ENCODE assay signal across 1 cellular context in the genomic region with DNA sequence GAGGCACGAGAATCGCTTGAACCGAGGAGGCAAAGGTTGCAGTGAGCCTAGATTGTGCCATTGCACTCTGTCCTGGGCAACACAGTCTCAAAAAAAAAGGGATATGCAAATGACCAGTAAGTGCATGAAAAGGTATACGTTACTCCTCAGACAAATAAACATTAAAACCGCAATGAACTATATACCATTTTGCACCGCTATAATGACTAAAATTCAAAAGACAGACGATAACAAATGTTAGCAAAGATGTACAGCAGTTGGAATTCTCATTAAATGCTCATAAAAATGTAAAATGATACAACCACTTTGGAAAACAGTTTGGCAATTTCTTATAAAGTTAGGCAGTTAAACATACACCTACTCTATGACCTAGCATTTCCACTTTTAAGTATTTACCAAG.
A peak's percentile ranks its signal among the peaks of the same experiment; 100 is the strongest.
TF ChIP-seq lines count a peak whose summit lies in the region.

No MANE protein-coding gene starts in this region.

TF ChIP-seq in HEK293, 187 proteins besides CTCF, POLR2A, EP300 and RAD21 (continued from another document and continues in another):
- TF ChIP-seq, protein P1, sequence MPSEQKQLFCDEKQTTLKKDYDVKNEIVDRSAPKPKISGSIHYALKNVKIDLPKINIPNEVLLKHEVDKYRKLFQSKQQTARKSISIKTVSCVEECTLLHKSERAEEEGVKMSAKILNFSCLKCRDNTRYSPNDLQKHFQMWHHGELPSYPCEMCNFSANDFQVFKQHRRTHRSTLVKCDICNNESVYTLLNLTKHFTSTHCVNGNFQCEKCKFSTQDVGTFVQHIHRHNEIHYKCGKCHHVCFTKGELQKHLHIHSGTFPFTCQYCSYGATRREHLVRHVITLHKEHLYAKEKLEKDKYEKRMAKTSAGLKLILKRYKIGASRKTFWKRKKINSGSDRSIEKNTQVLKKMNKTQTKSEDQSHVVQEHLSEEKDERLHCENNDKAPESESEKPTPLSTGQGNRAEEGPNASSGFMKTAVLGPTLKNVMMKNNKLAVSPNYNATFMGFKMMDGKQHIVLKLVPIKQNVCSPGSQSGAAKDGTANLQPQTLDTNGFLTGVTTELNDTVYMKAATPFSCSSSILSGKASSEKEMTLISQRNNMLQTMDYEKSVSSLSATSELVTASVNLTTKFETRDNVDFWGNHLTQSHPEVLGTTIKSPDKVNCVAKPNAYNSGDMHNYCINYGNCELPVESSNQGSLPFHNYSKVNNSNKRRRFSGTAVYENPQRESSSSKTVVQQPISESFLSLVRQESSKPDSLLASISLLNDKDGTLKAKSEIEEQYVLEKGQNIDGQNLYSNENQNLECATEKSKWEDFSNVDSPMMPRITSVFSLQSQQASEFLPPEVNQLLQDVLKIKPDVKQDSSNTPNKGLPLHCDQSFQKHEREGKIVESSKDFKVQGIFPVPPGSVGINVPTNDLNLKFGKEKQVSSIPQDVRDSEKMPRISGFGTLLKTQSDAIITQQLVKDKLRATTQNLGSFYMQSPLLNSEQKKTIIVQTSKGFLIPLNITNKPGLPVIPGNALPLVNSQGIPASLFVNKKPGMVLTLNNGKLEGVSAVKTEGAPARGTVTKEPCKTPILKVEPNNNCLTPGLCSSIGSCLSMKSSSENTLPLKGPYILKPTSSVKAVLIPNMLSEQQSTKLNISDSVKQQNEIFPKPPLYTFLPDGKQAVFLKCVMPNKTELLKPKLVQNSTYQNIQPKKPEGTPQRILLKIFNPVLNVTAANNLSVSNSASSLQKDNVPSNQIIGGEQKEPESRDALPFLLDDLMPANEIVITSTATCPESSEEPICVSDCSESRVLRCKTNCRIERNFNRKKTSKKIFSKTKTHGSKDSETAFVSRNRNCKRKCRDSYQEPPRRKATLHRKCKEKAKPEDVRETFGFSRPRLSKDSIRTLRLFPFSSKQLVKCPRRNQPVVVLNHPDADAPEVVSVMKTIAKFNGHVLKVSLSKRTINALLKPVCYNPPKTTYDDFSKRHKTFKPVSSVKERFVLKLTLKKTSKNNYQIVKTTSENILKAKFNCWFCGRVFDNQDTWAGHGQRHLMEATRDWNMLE (tag by site-specific recombination; conservative IDR thresholded peaks at IDR 0.05; ENCODE audit: low read depth) = no peak
- TF ChIP-seq, protein P2, sequence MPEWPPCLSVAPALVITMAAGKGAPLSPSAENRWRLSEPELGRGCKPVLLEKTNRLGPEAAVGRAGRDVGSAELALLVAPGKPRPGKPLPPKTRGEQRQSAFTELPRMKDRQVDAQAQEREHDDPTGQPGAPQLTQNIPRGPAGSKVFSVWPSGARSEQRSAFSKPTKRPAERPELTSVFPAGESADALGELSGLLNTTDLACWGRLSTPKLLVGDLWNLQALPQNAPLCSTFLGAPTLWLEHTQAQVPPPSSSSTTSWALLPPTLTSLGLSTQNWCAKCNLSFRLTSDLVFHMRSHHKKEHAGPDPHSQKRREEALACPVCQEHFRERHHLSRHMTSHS (tag by site-specific recombination; IDR thresholded peaks at IDR 0.05) = no peak
- TF ChIP-seq IKZF3 (tag by site-specific recombination; IDR thresholded peaks at IDR 0.05) = 0 out of 2 replicates have a peak, but pooled peaks have one; percentile 20
- TF ChIP-seq ZXDB (tag by site-specific recombination; IDR thresholded peaks at IDR 0.05) = peak; percentile 60; the same call in 1 of the 2 replicates
- TF ChIP-seq, protein P3, sequence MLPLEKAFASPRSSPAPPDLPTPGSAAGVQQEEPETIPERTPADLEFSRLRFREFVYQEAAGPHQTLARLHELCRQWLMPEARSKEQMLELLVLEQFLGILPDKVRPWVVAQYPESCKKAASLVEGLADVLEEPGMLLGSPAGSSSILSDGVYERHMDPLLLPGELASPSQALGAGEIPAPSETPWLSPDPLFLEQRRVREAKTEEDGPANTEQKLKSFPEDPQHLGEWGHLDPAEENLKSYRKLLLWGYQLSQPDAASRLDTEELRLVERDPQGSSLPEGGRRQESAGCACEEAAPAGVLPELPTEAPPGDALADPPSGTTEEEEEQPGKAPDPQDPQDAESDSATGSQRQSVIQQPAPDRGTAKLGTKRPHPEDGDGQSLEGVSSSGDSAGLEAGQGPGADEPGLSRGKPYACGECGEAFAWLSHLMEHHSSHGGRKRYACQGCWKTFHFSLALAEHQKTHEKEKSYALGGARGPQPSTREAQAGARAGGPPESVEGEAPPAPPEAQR (tag by site-specific recombination; IDR thresholded peaks at IDR 0.05) = no peak
- TF ChIP-seq ZNF169 (tag by site-specific recombination; IDR thresholded peaks at IDR 0.05) = no peak
- TF ChIP-seq PRDM1 (tag by site-specific recombination; IDR thresholded peaks at IDR 0.05) = no peak
- TF ChIP-seq ZNF830 (tag by site-specific recombination; IDR thresholded peaks at IDR 0.05; ENCODE audit: low read depth) = no peak
- no peak for TF ChIP-seq ZNF621 (tag by site-specific recombination; IDR thresholded peaks at IDR 0.05)
- no peak for TF ChIP-seq ZNF19 (tag by site-specific recombination; IDR thresholded peaks at IDR 0.05; ENCODE audit: low read depth)
- TF ChIP-seq KLF9 (tag by site-specific recombination; IDR thresholded peaks at IDR 0.05; ENCODE audit: low read depth) = no peak
- TF ChIP-seq, protein P4, sequence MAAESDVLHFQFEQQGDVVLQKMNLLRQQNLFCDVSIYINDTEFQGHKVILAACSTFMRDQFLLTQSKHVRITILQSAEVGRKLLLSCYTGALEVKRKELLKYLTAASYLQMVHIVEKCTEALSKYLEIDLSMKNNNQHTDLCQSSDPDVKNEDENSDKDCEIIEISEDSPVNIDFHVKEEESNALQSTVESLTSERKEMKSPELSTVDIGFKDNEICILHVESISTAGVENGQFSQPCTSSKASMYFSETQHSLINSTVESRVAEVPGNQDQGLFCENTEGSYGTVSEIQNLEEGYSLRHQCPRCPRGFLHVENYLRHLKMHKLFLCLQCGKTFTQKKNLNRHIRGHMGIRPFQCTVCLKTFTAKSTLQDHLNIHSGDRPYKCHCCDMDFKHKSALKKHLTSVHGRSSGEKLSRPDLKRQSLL (tag by site-specific recombination; IDR thresholded peaks at IDR 0.05) = no peak
- no peak for TF ChIP-seq ZNF248 (tag by site-specific recombination; IDR thresholded peaks at IDR 0.05)
- no peak for TF ChIP-seq YY2 (tag by site-specific recombination; IDR thresholded peaks at IDR 0.05)
- no peak for TF ChIP-seq ZNF302 (tag by site-specific recombination; IDR thresholded peaks at IDR 0.05; ENCODE audit: low read depth)
- no peak for TF ChIP-seq SCRT2 (tag by site-specific recombination; IDR thresholded peaks at IDR 0.05)
- TF ChIP-seq, protein P5, sequence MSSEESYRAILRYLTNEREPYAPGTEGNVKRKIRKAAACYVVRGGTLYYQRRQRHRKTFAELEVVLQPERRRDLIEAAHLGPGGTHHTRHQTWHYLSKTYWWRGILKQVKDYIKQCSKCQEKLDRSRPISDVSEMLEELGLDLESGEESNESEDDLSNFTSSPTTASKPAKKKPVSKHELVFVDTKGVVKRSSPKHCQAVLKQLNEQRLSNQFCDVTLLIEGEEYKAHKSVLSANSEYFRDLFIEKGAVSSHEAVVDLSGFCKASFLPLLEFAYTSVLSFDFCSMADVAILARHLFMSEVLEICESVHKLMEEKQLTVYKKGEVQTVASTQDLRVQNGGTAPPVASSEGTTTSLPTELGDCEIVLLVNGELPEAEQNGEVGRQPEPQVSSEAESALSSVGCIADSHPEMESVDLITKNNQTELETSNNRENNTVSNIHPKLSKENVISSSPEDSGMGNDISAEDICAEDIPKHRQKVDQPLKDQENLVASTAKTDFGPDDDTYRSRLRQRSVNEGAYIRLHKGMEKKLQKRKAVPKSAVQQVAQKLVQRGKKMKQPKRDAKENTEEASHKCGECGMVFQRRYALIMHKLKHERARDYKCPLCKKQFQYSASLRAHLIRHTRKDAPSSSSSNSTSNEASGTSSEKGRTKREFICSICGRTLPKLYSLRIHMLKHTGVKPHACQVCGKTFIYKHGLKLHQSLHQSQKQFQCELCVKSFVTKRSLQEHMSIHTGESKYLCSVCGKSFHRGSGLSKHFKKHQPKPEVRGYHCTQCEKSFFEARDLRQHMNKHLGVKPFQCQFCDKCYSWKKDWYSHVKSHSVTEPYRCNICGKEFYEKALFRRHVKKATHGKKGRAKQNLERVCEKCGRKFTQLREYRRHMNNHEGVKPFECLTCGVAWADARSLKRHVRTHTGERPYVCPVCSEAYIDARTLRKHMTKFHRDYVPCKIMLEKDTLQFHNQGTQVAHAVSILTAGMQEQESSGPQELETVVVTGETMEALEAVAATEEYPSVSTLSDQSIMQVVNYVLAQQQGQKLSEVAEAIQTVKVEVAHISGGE (tag by site-specific recombination; conservative IDR thresholded peaks at IDR 0.05; ENCODE audit: low read depth) = no peak
- TF ChIP-seq, protein P6, sequence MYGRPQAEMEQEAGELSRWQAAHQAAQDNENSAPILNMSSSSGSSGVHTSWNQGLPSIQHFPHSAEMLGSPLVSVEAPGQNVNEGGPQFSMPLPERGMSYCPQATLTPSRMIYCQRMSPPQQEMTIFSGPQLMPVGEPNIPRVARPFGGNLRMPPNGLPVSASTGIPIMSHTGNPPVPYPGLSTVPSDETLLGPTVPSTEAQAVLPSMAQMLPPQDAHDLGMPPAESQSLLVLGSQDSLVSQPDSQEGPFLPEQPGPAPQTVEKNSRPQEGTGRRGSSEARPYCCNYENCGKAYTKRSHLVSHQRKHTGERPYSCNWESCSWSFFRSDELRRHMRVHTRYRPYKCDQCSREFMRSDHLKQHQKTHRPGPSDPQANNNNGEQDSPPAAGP (tag by site-specific recombination; IDR thresholded peaks at IDR 0.05) = no peak
- TF ChIP-seq, protein P7, sequence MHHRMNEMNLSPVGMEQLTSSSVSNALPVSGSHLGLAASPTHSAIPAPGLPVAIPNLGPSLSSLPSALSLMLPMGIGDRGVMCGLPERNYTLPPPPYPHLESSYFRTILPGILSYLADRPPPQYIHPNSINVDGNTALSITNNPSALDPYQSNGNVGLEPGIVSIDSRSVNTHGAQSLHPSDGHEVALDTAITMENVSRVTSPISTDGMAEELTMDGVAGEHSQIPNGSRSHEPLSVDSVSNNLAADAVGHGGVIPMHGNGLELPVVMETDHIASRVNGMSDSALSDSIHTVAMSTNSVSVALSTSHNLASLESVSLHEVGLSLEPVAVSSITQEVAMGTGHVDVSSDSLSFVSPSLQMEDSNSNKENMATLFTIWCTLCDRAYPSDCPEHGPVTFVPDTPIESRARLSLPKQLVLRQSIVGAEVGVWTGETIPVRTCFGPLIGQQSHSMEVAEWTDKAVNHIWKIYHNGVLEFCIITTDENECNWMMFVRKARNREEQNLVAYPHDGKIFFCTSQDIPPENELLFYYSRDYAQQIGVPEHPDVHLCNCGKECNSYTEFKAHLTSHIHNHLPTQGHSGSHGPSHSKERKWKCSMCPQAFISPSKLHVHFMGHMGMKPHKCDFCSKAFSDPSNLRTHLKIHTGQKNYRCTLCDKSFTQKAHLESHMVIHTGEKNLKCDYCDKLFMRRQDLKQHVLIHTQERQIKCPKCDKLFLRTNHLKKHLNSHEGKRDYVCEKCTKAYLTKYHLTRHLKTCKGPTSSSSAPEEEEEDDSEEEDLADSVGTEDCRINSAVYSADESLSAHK (tag by site-specific recombination; IDR thresholded peaks at IDR 0.05) = peak; percentile 33; the same call in 1 of the 2 replicates
- TF ChIP-seq ZNF660 (tag by site-specific recombination; IDR thresholded peaks at IDR 0.05) = no peak
- TF ChIP-seq ZFP69B (tag by site-specific recombination; IDR thresholded peaks at IDR 0.05) = no peak
- TF ChIP-seq GLIS2 (tag by site-specific recombination; IDR thresholded peaks at IDR 0.05) = no peak
- no peak for TF ChIP-seq ZNF366 (tag by site-specific recombination; conservative IDR thresholded peaks at IDR 0.05)
- TF ChIP-seq ZBTB7A (tag by site-specific recombination; IDR thresholded peaks at IDR 0.05; ENCODE audit: low read depth) = no peak
- TF ChIP-seq FEZF1 (tag by site-specific recombination; IDR thresholded peaks at IDR 0.05) = peak; percentile 96
- no peak for TF ChIP-seq ZNF324 (tag by site-specific recombination; IDR thresholded peaks at IDR 0.05)
- TF ChIP-seq ZBTB48 (tag by site-specific recombination; IDR thresholded peaks at IDR 0.05) = no peak
- TF ChIP-seq ZNF629 (tag by site-specific recombination; IDR thresholded peaks at IDR 0.05) = 0 out of 2 replicates have a peak, but pooled peaks have one; percentile 21
- TF ChIP-seq ZBTB20 (tag by site-specific recombination; IDR thresholded peaks at IDR 0.05) = no peak
- TF ChIP-seq, protein P8, sequence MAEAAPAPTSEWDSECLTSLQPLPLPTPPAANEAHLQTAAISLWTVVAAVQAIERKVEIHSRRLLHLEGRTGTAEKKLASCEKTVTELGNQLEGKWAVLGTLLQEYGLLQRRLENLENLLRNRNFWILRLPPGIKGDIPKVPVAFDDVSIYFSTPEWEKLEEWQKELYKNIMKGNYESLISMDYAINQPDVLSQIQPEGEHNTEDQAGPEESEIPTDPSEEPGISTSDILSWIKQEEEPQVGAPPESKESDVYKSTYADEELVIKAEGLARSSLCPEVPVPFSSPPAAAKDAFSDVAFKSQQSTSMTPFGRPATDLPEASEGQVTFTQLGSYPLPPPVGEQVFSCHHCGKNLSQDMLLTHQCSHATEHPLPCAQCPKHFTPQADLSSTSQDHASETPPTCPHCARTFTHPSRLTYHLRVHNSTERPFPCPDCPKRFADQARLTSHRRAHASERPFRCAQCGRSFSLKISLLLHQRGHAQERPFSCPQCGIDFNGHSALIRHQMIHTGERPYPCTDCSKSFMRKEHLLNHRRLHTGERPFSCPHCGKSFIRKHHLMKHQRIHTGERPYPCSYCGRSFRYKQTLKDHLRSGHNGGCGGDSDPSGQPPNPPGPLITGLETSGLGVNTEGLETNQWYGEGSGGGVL (tag by site-specific recombination; IDR thresholded peaks at IDR 0.05) = no peak
- TF ChIP-seq, protein P9, sequence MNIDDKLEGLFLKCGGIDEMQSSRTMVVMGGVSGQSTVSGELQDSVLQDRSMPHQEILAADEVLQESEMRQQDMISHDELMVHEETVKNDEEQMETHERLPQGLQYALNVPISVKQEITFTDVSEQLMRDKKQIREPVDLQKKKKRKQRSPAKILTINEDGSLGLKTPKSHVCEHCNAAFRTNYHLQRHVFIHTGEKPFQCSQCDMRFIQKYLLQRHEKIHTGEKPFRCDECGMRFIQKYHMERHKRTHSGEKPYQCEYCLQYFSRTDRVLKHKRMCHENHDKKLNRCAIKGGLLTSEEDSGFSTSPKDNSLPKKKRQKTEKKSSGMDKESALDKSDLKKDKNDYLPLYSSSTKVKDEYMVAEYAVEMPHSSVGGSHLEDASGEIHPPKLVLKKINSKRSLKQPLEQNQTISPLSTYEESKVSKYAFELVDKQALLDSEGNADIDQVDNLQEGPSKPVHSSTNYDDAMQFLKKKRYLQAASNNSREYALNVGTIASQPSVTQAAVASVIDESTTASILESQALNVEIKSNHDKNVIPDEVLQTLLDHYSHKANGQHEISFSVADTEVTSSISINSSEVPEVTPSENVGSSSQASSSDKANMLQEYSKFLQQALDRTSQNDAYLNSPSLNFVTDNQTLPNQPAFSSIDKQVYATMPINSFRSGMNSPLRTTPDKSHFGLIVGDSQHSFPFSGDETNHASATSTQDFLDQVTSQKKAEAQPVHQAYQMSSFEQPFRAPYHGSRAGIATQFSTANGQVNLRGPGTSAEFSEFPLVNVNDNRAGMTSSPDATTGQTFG (tag by site-specific recombination; IDR thresholded peaks at IDR 0.05; ENCODE audit: borderline replicate concordance) = no peak
- no peak for TF ChIP-seq RBAK (tag by site-specific recombination; IDR thresholded peaks at IDR 0.05)
- no peak for TF ChIP-seq ZNF184 (tag by site-specific recombination; IDR thresholded peaks at IDR 0.05)
- TF ChIP-seq, protein P10, sequence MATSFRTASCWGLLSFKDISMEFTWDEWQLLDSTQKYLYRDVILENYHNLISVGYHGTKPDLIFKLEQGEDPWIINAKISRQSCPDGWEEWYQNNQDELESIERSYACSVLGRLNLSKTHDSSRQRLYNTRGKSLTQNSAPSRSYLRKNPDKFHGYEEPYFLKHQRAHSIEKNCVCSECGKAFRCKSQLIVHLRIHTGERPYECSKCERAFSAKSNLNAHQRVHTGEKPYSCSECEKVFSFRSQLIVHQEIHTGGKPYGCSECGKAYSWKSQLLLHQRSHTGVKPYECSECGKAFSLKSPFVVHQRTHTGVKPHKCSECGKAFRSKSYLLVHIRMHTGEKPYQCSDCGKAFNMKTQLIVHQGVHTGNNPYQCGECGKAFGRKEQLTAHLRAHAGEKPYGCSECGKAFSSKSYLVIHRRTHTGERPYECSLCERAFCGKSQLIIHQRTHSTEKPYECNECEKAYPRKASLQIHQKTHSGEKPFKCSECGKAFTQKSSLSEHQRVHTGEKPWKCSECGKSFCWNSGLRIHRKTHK (tag by site-specific recombination; IDR thresholded peaks at IDR 0.05) = no peak
